ENCODE assay signal across 1 cellular context in the genomic region with DNA sequence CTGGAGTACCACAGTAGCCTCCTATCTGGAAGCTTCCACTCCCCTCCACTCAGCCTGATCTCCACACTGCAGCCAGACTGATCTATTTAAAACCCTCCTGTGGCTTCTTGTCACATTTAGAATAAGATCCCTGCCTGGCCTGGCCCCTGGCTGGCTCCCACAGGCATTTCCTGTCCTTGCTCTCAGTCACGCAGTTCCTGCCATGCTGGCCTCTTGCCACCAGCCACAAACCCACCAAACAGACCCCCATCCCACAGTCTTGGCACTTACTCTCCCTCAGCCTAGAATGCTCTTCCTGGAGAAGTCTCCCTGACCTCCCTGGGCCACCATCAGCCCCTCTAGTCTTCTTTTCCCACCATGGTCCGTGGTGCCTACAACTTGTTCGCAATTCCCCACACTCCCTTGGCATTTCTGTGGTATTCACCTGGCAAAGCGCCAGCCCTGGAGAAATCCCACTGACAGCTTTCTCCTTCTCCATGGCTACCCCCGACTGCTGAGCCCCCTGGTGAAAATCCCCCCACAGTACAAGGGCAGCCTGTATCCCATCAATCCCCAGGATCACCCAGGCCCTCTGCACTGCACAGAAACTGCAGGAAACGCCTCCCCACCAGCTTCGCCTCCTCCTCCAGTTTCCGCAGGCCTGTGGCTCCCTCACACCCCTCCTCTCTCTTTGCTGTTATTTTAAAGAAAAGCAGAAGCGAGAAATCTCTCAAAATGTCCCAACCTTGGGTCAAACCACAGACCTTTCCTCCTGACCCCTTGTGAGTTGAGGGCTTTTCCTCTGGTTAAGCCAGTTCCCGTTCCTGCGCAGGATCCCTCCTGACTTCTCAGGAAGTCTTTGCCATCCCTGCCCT.
TF ChIP-seq lines count a peak whose summit lies in the region.

No MANE protein-coding gene starts in this region.

TF ChIP-seq in GM12878, 131 proteins besides CTCF, POLR2A, EP300 and RAD21 (continued from another document and continues in another):
- TF ChIP-seq MLLT1 (IDR thresholded peaks at IDR 0.05) (no peak; the same call in 1 of the 2 replicates), SP1 (IDR thresholded peaks at IDR 0.05; ENCODE audit: low read depth, low read length) (peak; percentile 50), CHD4 (IDR thresholded peaks at IDR 0.05) (no peak), GATAD2B (conservative IDR thresholded peaks at IDR 0.05; ENCODE audit: low read depth) (peak; percentile 93; the same call in 1 of the 2 replicates), NR2C2 (IDR thresholded peaks at IDR 0.05; ENCODE audit: borderline replicate concordance, control insufficient read depth, insufficient read length, low read depth) (no peak), EGR1 (IDR thresholded peaks at IDR 0.05; ENCODE audit: borderline replicate concordance in 1 of 2, low read depth in 2 of 2, low read length in 2 of 2) (peak in 1 of 2 experiments; percentile 37; a peak in 1 of 3 replicates), E4F1 (IDR thresholded peaks at IDR 0.05; ENCODE audit: borderline replicate concordance, partially characterized antibody) (no peak), TCF12 (IDR thresholded peaks at IDR 0.05; ENCODE audit: low read depth, low read length) (peak; percentile 39; the same call in 1 of the 2 replicates), MTA2 (IDR thresholded peaks at IDR 0.05; ENCODE audit: low read depth) (no peak; the same call in 1 of the 2 replicates), IRF4 (IDR thresholded peaks at IDR 0.05; ENCODE audit: low read depth, low read length) (peak; percentile 73; the same call in 1 of the 2 replicates), ZZZ3 (IDR thresholded peaks at IDR 0.05; ENCODE audit: control insufficient read depth, insufficient read length, low read depth) (no peak), TCF3 (IDR thresholded peaks at IDR 0.05; ENCODE audit: borderline replicate concordance, insufficient read depth, low read depth, low read length) (0 out of 2 replicates have a peak, but pooled peaks have one; percentile 7), STAT1 (conservative IDR thresholded peaks at IDR 0.05) (no peak), NR2C1 (IDR thresholded peaks at IDR 0.05) (peak; percentile 69), WRNIP1 (IDR thresholded peaks at IDR 0.05; ENCODE audit: borderline replicate concordance, low read depth, low read length) (no peak), BACH1 (IDR thresholded peaks at IDR 0.05; ENCODE audit: borderline replicate concordance) (peak; percentile 63; the same call in 1 of the 2 replicates), BCLAF1 (IDR thresholded peaks at IDR 0.05) (no peak), ZNF217 (IDR thresholded peaks at IDR 0.05) (0 out of 2 replicates have a peak, but pooled peaks have one; percentile 66), CREM (IDR thresholded peaks at IDR 0.05; ENCODE audit: low read depth) (peak; percentile 38; the same call in 1 of the 2 replicates), GABPA (IDR thresholded peaks at IDR 0.05; ENCODE audit: low read depth) (no peak), ETV6 (conservative IDR thresholded peaks at IDR 0.05 in 1 of 2, IDR thresholded peaks at IDR 0.05 in 1 of 2; ENCODE audit: borderline replicate concordance in 1 of 2, low read depth in 1 of 2) (peak in 1 of 2 experiments; percentile 85; a peak in 2 of 4 replicates), CEBPB (IDR thresholded peaks at IDR 0.05; ENCODE audit: borderline replicate concordance in 1 of 2, low read depth in 2 of 2, low read length in 2 of 2) (no peak; a peak in 1 of 4 replicates), CBX3 (IDR thresholded peaks at IDR 0.05; ENCODE audit: borderline replicate concordance, low read depth) (no peak), MTA3 (IDR thresholded peaks at IDR 0.05; ENCODE audit: borderline replicate concordance, low read length) (peak; percentile 88; the same call in 1 of the 2 replicates), YY1 (IDR thresholded peaks at IDR 0.05; ENCODE audit: low read depth, low read length) (no peak), BCL11A (IDR thresholded peaks at IDR 0.05; ENCODE audit: low read depth, low read length) (peak; percentile 85), ZBTB11 (CRISPR knock-in tag; IDR thresholded peaks at IDR 0.05) (no peak), PML (IDR thresholded peaks at IDR 0.05; ENCODE audit: low read length) (no peak), ZNF207 (IDR thresholded peaks at IDR 0.05; ENCODE audit: borderline replicate concordance) (no peak), IKZF1 (conservative IDR thresholded peaks at IDR 0.05) (peak; percentile 99), ATF2 (IDR thresholded peaks at IDR 0.05; ENCODE audit: low read length) (peak; percentile 69; the same call in 1 of the 2 replicates), ATF7 (IDR thresholded peaks at IDR 0.05; ENCODE audit: low read depth) (peak; percentile 67), IKZF2 (IDR thresholded peaks at IDR 0.05) (peak; percentile 99), NBN (IDR thresholded peaks at IDR 0.05) (no peak), BMI1 (IDR thresholded peaks at IDR 0.05; ENCODE audit: borderline replicate concordance) (peak; percentile 75; the same call in 1 of the 2 replicates), RB1 (IDR thresholded peaks at IDR 0.05; ENCODE audit: borderline replicate concordance) (no peak), POU2F2 (IDR thresholded peaks at IDR 0.05; ENCODE audit: borderline replicate concordance, low read depth, low read length) (no peak), MEF2A (IDR thresholded peaks at IDR 0.05; ENCODE audit: insufficient read depth, low read depth, low read length) (peak; percentile 83), E2F8 (IDR thresholded peaks at IDR 0.05; ENCODE audit: low read depth, partially characterized antibody) (no peak), NFIC (IDR thresholded peaks at IDR 0.05; ENCODE audit: low read depth, low read length) (peak; percentile 95), POLR2AphosphoS2 (IDR thresholded peaks at IDR 0.05; ENCODE audit: low read depth, low read length) (no peak), FOXM1 (IDR thresholded peaks at IDR 0.05; ENCODE audit: low read depth, low read length) (peak; percentile 88)
- TF ChIP-seq, protein P1, sequence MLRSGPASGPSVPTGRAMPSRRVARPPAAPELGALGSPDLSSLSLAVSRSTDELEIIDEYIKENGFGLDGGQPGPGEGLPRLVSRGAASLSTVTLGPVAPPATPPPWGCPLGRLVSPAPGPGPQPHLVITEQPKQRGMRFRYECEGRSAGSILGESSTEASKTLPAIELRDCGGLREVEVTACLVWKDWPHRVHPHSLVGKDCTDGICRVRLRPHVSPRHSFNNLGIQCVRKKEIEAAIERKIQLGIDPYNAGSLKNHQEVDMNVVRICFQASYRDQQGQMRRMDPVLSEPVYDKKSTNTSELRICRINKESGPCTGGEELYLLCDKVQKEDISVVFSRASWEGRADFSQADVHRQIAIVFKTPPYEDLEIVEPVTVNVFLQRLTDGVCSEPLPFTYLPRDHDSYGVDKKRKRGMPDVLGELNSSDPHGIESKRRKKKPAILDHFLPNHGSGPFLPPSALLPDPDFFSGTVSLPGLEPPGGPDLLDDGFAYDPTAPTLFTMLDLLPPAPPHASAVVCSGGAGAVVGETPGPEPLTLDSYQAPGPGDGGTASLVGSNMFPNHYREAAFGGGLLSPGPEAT (IDR thresholded peaks at IDR 0.05; ENCODE audit: low read depth) = peak; percentile 98
- TF ChIP-seq, protein P2, sequence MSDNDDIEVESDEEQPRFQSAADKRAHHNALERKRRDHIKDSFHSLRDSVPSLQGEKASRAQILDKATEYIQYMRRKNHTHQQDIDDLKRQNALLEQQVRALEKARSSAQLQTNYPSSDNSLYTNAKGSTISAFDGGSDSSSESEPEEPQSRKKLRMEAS (IDR thresholded peaks at IDR 0.05; ENCODE audit: low read depth, low read length) = no peak
